Comparison of ENCODE assay signal across 8 cellular contexts in genomic region chr3:12288466-12289129, GRCh38. TPM values are rescaled to one million over a fixed set of nuclear protein-coding genes. Genes with fewer than 3 reads are reported as not detected.
DNase-seq lines count a peak whose midpoint lies in the region; ATAC-seq and TF ChIP-seq lines count a peak whose summit lies in the region.

Gene PPARG (plus strand): TSS chr3:12289070. CDS start chr3:12379712, 90,642 bp downstream.

- peaks cover 2% of the 10 kb centered on the region for H3K79me2 ChIP-seq in osteoblast (ENCODE audit: insufficient read depth, low read length)

- peak within 1 kb of the TSS; percentile 77 for H3K4me2 ChIP-seq in osteoblast (ENCODE audit: insufficient read depth, low read length)

- no peaks in the 10 kb centered on the region for H3K9me3 ChIP-seq in WERI-Rb-1 (ENCODE audit: severe bottlenecking)
- peaks cover 0 to 8% (median 0%) of the 10 kb centered on the region in 3 donors for H3K9me3 ChIP-seq in gastroesophageal sphincter
- no peaks in the 10 kb centered on the region for H3K9me3 ChIP-seq in osteoblast (ENCODE audit: low read depth, low read length)

- H3K27me3 Mint-ChIP-seq in activated naive CD4-positive, alpha-beta T cell treated with anti-CD3 and anti-CD28 coated beads for 36 hours (ENCODE audit: low read depth), result peaks cover 45% of the 10 kb centered on the region

- H3K27ac ChIP-seq in WERI-Rb-1 (no peak within 1 kb of the TSS), gastroesophageal sphincter (peak within 1 kb of the TSS in 3 of 4 donors; percentile 75 to 85 (median 77)), osteoblast (ENCODE audit: low read depth, low read length) (no peak within 1 kb of the TSS)

- H3K27me3 ChIP-seq in WERI-Rb-1 (ENCODE audit: insufficient read depth, low read depth, severe bottlenecking) (no peaks in the 10 kb centered on the region), gastroesophageal sphincter (peaks cover 54% of the 10 kb centered on the region), osteoblast (ENCODE audit: insufficient read depth, low read length) (peaks cover 7% of the 10 kb centered on the region)

- peak; percentile 35 for ATAC-seq in gastroesophageal sphincter

- no peak for TF ChIP-seq CTCF in WERI-Rb-1 (IDR thresholded peaks at IDR 0.05; ENCODE audit: low read depth, low read length)
- TF ChIP-seq CTCF in gastroesophageal sphincter (IDR thresholded peaks at IDR 0.05), result no peak
- TF ChIP-seq CTCF in osteoblast (IDR thresholded peaks at IDR 0.05; ENCODE audit: extremely low read depth, low read depth, low read length), result no peak

- no peaks in the 10 kb centered on the region for H3K36me3 Mint-ChIP-seq in activated naive CD4-positive, alpha-beta T cell treated with anti-CD3 and anti-CD28 coated beads for 36 hours (ENCODE audit: low read depth)

- H3K4me3 Mint-ChIP-seq in activated naive CD4-positive, alpha-beta T cell treated with anti-CD3 and anti-CD28 coated beads for 36 hours, result peak within 1 kb of the TSS; percentile 50

- H3K4me1 Mint-ChIP-seq in activated naive CD4-positive, alpha-beta T cell treated with anti-CD3 and anti-CD28 coated beads for 36 hours (ENCODE audit: low read depth), result peaks cover 5% of the 10 kb centered on the region

- H3K36me3 ChIP-seq in WERI-Rb-1 (no peaks in the 10 kb centered on the region), gastroesophageal sphincter (no peaks in the 10 kb centered on the region), osteoblast (ENCODE audit: insufficient read depth, low read length) (no peaks in the 10 kb centered on the region)

- 5 to 25% methylated on average over 2 to 10 of the region's 50 CpGs for WGBS in gastroesophageal sphincter (ENCODE audit: low coverage in 1 of 2), 2 donors

- CTCF ChIA-PET in activated naive CD4-positive, alpha-beta T cell treated with anti-CD3 and anti-CD28 coated beads for 36 hours (lab: Charles Lee), result no interaction called here

- peaks cover 0 to 13% (median 3%) of the 10 kb centered on the region in 3 donors for H3K4me1 ChIP-seq in gastroesophageal sphincter
- H3K4me1 ChIP-seq in osteoblast (ENCODE audit: insufficient read depth, low read length), result no peaks in the 10 kb centered on the region

- no peak for DNase-seq in activated naive CD4-positive, alpha-beta T cell treated with anti-CD3 and anti-CD28 coated beads for 36 hours
- DNase-seq in activated naive CD4-positive, alpha-beta T cell treated with Interleukin-2 at 50 U/mL for 16 hours, result no peak
- DNase-seq in WERI-Rb-1, result peak; percentile 25
- DNase-seq in osteoblast (ENCODE audit: insufficient read length, low spot score, missing footprints), result peak; percentile 77
- no peak for DNase-seq in NCI-H1436 (lab: John Stamatoyannopoulos, UW)
- no peak for DNase-seq in SHP77 (lab: John Stamatoyannopoulos, UW)
- no peak for DNase-seq in NCI-H446 treated with DMSO at 0.1 percent for 48 hours (lab: John Stamatoyannopoulos, UW)

- peak within 1 kb of the TSS; percentile 86 for H2AFZ ChIP-seq in osteoblast (ENCODE audit: low read length)

- TF ChIP-seq POLR2A in gastroesophageal sphincter (IDR thresholded peaks at IDR 0.05), result no peak

- TF ChIP-seq EP300 in gastroesophageal sphincter (IDR thresholded peaks at IDR 0.05), result no peak

- no peaks in the 10 kb centered on the region for H4K20me1 ChIP-seq in osteoblast (ENCODE audit: insufficient read depth, low read length)

- no peaks in the 10 kb centered on the region for H3K9me3 Mint-ChIP-seq in activated naive CD4-positive, alpha-beta T cell treated with anti-CD3 and anti-CD28 coated beads for 36 hours

- H3K27ac Mint-ChIP-seq in activated naive CD4-positive, alpha-beta T cell treated with anti-CD3 and anti-CD28 coated beads for 36 hours, result no peak within 1 kb of the TSS

- intact Hi-C loops in activated naive CD4-positive, alpha-beta T cell treated with anti-CD3 and anti-CD28 coated beads for 36 hours (cut with micrococcal nuclease), result loop anchor here (2.0 to 10.0 kb wide), 2 partner anchors 154 to 196 kb away; partner anchors contain the start of gene TSEN2

- H3K4me3 ChIP-seq in WERI-Rb-1 (ENCODE audit: low read depth, low read length) (peak within 1 kb of the TSS; percentile 60), gastroesophageal sphincter (peak within 1 kb of the TSS; percentile 47 to 69), osteoblast (ENCODE audit: insufficient read depth, low read length) (peak within 1 kb of the TSS; percentile 79)

RNA-seq across cellular contexts. Expression of gene PPARG, which starts in this region (rescaled TPM):
- total RNA-seq in activated naive CD4-positive, alpha-beta T cell treated with anti-CD3 and anti-CD28 coated beads for 36 hours, result under 1 TPM in 1 of 2 experiments, not detected in 1; 0.20 TPM
- 10 to 100 TPM in 2 of 4 donors, 1 to 10 TPM in 2; 3.9 to 14.9 (median 9.3) TPM for total RNA-seq in gastroesophageal sphincter
- total RNA-seq in osteoblast, result 7.2 and 9.4 TPM in 2 replicates

Comparison
In these comparisons a context has a peak if more than half of its experiments do, and no peak if none do; other contexts are left out.
1. DNase-seq: peak in WERI-Rb-1 (single experiment) and osteoblast (single experiment); none in activated naive CD4-positive, alpha-beta T cell treated with anti-CD3 and anti-CD28 coated beads for 36 hours (single experiment), activated naive CD4-positive, alpha-beta T cell treated with Interleukin-2 at 50 U/mL for 16 hours (single experiment), NCI-H1436 (single experiment), SHP77 (0 of 2) and NCI-H446 treated with DMSO at 0.1 percent for 48 hours (single experiment).
2. H3K27ac ChIP-seq: peak in gastroesophageal sphincter (3 of 4); none in WERI-Rb-1 (single experiment) and osteoblast (single experiment).
3. Peak in every context shown above with its lines, with median percentiles within 50 percentile points of each other: H3K4me3 ChIP-seq.